Comparison of ENCODE assay signal across 8 cellular contexts in the genomic region with DNA sequence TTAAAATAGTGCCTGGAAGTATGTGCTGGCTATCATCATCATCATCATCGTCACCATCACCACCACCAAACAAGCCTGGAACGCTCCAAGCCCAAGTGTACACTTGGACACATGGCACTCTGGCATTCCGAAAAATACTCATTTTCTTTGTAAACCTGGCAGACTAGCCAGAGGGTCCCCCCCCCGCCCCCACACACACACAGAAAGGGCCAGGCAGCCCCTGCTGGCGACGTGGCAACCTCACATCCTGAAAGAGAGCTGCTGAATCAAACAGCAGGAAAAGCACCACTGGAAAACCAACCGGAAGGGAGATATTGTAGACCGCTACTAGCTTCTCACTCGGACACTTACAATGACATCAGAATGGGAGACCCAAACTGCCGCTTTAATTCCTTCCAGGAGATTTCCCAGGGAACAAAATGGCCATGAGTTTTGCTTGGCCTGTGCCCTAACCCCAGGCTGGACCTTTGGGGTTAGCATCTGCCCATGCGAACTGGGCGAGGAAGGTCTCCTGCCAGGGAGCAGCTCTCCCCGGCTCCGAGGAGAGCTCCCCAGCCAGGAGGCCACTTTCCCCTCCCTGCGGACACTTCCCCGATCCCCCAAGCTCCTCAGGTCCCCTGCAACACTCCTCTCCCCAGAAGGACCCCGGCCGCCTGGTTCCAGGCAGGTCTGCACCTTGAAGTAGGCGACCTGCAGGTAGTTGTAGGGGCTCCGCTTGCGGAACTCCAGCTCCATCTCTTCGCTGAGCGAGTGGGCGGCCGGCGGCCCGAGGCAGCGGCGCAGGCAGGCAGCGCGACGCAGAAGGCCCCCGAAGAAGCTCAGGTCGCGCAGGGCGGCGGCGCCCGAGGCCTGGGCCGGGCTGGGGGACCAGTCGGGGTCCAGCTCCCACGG. TPM values are rescaled to one million over a fixed set of nuclear protein-coding genes. Genes with fewer than 3 reads are reported as not detected.
DNase-seq lines count a peak whose midpoint lies in the region; ATAC-seq and TF ChIP-seq lines count a peak whose summit lies in the region.

No MANE protein-coding gene starts in this region.

- peaks cover 53% of the 10 kb centered on the region for H3K4me1 ChIP-seq in BLaER1
- H3K4me1 ChIP-seq in fibroblast of lung (ENCODE audit: control insufficient read depth, extremely low read depth, insufficient read depth, low read length), result peaks cover 2% of the 10 kb centered on the region
- peaks cover 12 to 42% of the 10 kb centered on the region in 2 donors for H3K4me1 ChIP-seq in thoracic aorta (ENCODE audit: control insufficient read depth in 1 of 2, low read depth in 2 of 2)

- H3K4me1 Mint-ChIP-seq in activated CD4-positive, alpha-beta memory T cell treated with anti-CD3 and anti-CD28 coated beads, Interleukin-2, amount 10 ng/mL, durations not matched to agents 7 days and 5 days, result peaks cover 35% of the 10 kb centered on the region
- peaks cover 26% of the 10 kb centered on the region for H3K4me1 Mint-ChIP-seq in nephron progenitor cell

- peaks cover 38% of the 10 kb centered on the region for H3K36me3 ChIP-seq in BLaER1
- H3K36me3 ChIP-seq in fibroblast of lung (ENCODE audit: control insufficient read depth, insufficient read depth, low read length), result peaks cover 2% of the 10 kb centered on the region
- no peaks in the 10 kb centered on the region for H3K36me3 ChIP-seq in thoracic aorta

- ATAC-seq in GM18870 (IDR thresholded peaks at IDR 0.05; ENCODE audit: unreplicated experiment) (peak; percentile 18), HG03139 (IDR thresholded peaks at IDR 0.05; ENCODE audit: unreplicated experiment) (peak; percentile 12), thoracic aorta (ENCODE audit: insufficient number of reproducible peaks, low FRiP score, low read depth) (no peak)

- CTCF ChIA-PET in activated CD4-positive, alpha-beta memory T cell treated with anti-CD3 and anti-CD28 coated beads, Interleukin-2, amount 10 ng/mL, durations not matched to agents 7 days and 5 days (lab: Charles Lee), result interaction anchor here (0.6 to 3.8 kb wide), 22 partner anchors 8 to 1948 kb away, joined by 3 to 29 read pairs (median 5); partner anchors contain the start of genes CCDC30, CFAP57, EBNA1BP2 and PPIH

- H3K4me2 ChIP-seq in BLaER1 (peak overlapping the region; percentile 86), fibroblast of lung (ENCODE audit: extremely low read depth, insufficient read depth, low read length) (peak overlapping the region; percentile 95)

- H3K79me2 ChIP-seq in fibroblast of lung (ENCODE audit: control insufficient read depth, insufficient read depth, low read length), result peaks cover 60% of the 10 kb centered on the region

- H3K4me3 ChIP-seq in BLaER1 (peak overlapping the region; percentile 98), fibroblast of lung (replicated peaks in 1 of 4; ENCODE audit: control extremely low read depth in 1 of 4, insufficient read depth in 1 of 4, low read depth in 3 of 4, low read length in 4 of 4) (peak overlapping the region; percentile 63 to 98 (median 90)), thoracic aorta (peak overlapping the region; percentile 93)

- H3K9me3 ChIP-seq in BLaER1 (no peaks in the 10 kb centered on the region), fibroblast of lung (ENCODE audit: control insufficient read depth, insufficient read depth, low read depth, low read length) (no peaks in the 10 kb centered on the region), thoracic aorta (no peaks in the 10 kb centered on the region)

- peak overlapping the region; percentile 86 for H3K27ac ChIP-seq in BLaER1
- H3K27ac ChIP-seq in fibroblast of lung (ENCODE audit: insufficient read depth, low read length), result peak overlapping the region; percentile 89
- H3K27ac ChIP-seq in thoracic aorta, result peak overlapping the region; percentile 81 to 87

- peak overlapping the region; percentile 80 for H2AFZ ChIP-seq in fibroblast of lung (ENCODE audit: low read length)

- H3K27me3 ChIP-seq in BLaER1 (no peaks in the 10 kb centered on the region), fibroblast of lung (ENCODE audit: control insufficient read depth, insufficient read depth, low read length) (no peaks in the 10 kb centered on the region), thoracic aorta (replicated peaks; ENCODE audit: insufficient read depth) (no peaks in the 10 kb centered on the region)

- H4K20me1 ChIP-seq in BLaER1 (peaks cover 41% of the 10 kb centered on the region), fibroblast of lung (ENCODE audit: control insufficient read depth, extremely low read depth, insufficient read depth, low read length) (peaks cover 4% of the 10 kb centered on the region)

- POLR2A ChIA-PET in activated CD4-positive, alpha-beta memory T cell treated with anti-CD3 and anti-CD28 coated beads, Interleukin-2, amount 10 ng/mL, durations not matched to agents 7 days and 5 days (lab: Charles Lee), result interaction anchor here (0.6 to 4.1 kb wide), 34 partner anchors 8 to 884 kb away, joined by 3 to 55 read pairs (median 5); partner anchors contain the start of genes CFAP57, CLDN19, EBNA1BP2 and ELOVL1

- TF ChIP-seq CTCF in fibroblast of lung (conservative IDR thresholded peaks at IDR 0.05 in 1 of 2, IDR thresholded peaks at IDR 0.05 in 1 of 2; ENCODE audit: low read depth in 1 of 2, low read length in 2 of 2) (peak; percentile 60 to 66), nephron progenitor cell (IDR thresholded peaks at IDR 0.05) (peak; percentile 45), thoracic aorta (IDR thresholded peaks at IDR 0.05) (peak; percentile 52)

- H3K9ac ChIP-seq in BLaER1 (peak overlapping the region; percentile 94), fibroblast of lung (ENCODE audit: insufficient read depth, low read length) (peak overlapping the region; percentile 81)

- no peaks in the 10 kb centered on the region for H3K9me3 Mint-ChIP-seq in activated CD4-positive, alpha-beta memory T cell treated with anti-CD3 and anti-CD28 coated beads, Interleukin-2, amount 10 ng/mL, durations not matched to agents 7 days and 5 days
- no peaks in the 10 kb centered on the region for H3K9me3 Mint-ChIP-seq in nephron progenitor cell

- H3K27ac Mint-ChIP-seq in activated CD4-positive, alpha-beta memory T cell treated with anti-CD3 and anti-CD28 coated beads, Interleukin-2, amount 10 ng/mL, durations not matched to agents 7 days and 5 days, result no peak overlapping the region
- no peak overlapping the region for H3K27ac Mint-ChIP-seq in nephron progenitor cell

- peak; percentile 27 for DNase-seq in NCI-H446 treated with DMSO at 0.1 percent for 48 hours (lab: John Stamatoyannopoulos, UW)
- peak; percentile 31 for DNase-seq in activated CD4-positive, alpha-beta memory T cell treated with anti-CD3 and anti-CD28 coated beads, Interleukin-2, amount 10 ng/mL, durations not matched to agents 7 days and 5 days
- peak; percentile 82 to 84 for DNase-seq in fibroblast of lung (ENCODE audit: low read depth in 2 of 2)
- peak; percentile 61 for DNase-seq in nephron progenitor cell
- DNase-seq in thoracic aorta (ENCODE audit: low spot score), result no peak

- H3K36me3 Mint-ChIP-seq in activated CD4-positive, alpha-beta memory T cell treated with anti-CD3 and anti-CD28 coated beads, Interleukin-2, amount 10 ng/mL, durations not matched to agents 7 days and 5 days (ENCODE audit: low read depth), result peaks cover 24% of the 10 kb centered on the region
- H3K36me3 Mint-ChIP-seq in nephron progenitor cell (ENCODE audit: low read depth), result peaks cover 34% of the 10 kb centered on the region

- no peak overlapping the region for H3K4me3 Mint-ChIP-seq in activated CD4-positive, alpha-beta memory T cell treated with anti-CD3 and anti-CD28 coated beads, Interleukin-2, amount 10 ng/mL, durations not matched to agents 7 days and 5 days
- no peak overlapping the region for H3K4me3 Mint-ChIP-seq in nephron progenitor cell

- H3K27me3 Mint-ChIP-seq in activated CD4-positive, alpha-beta memory T cell treated with anti-CD3 and anti-CD28 coated beads, Interleukin-2, amount 10 ng/mL, durations not matched to agents 7 days and 5 days, result no peaks in the 10 kb centered on the region
- no peaks in the 10 kb centered on the region for H3K27me3 Mint-ChIP-seq in nephron progenitor cell (ENCODE audit: low read depth, poor library complexity)

RNA-seq across cellular contexts. Expression of gene P3H1, which starts 0.8 kb away (rescaled TPM):
- total RNA-seq in activated CD4-positive, alpha-beta memory T cell treated with anti-CD3 and anti-CD28 coated beads, Interleukin-2, amount 10 ng/mL, durations not matched to agents 7 days and 5 days, result 10 to 100 TPM; 40.1 to 43.3 TPM
- 56.8 and 68.5 TPM in 2 replicates for total RNA-seq in fibroblast of lung
- polyA plus RNA-seq in fibroblast of lung, result 87.6 and 108 TPM in 2 replicates
- polyA plus RNA-seq in fibroblast of lung (2012), result 73.6 and 85.4 TPM in 2 replicates
- polyA minus RNA-seq in fibroblast of lung (ENCODE audit: low replicate concordance), result 176 and 246 TPM in 2 replicates
- 10 to 100 TPM; 42.9 to 47.6 TPM for total RNA-seq in thoracic aorta

RNA-seq across cellular contexts. Expression of gene C1orf50, which starts 1.0 kb away (rescaled TPM):
- 1 to 10 TPM; 7.1 to 7.2 TPM for total RNA-seq in activated CD4-positive, alpha-beta memory T cell treated with anti-CD3 and anti-CD28 coated beads, Interleukin-2, amount 10 ng/mL, durations not matched to agents 7 days and 5 days
- 4.4 and 5.9 TPM in 2 replicates for total RNA-seq in fibroblast of lung
- 7.8 and 9.5 TPM in 2 replicates for polyA plus RNA-seq in fibroblast of lung
- 2.9 and 3.0 TPM in 2 replicates for polyA plus RNA-seq in fibroblast of lung (2012)
- polyA minus RNA-seq in fibroblast of lung (ENCODE audit: low replicate concordance), result 1.4 and 1.9 TPM in 2 replicates
- 1 to 10 TPM; 4.1 to 4.3 TPM for total RNA-seq in thoracic aorta

RNA-seq across cellular contexts. Expression of gene TMEM269, which starts 18.7 kb away (rescaled TPM):
- not detected for total RNA-seq in activated CD4-positive, alpha-beta memory T cell treated with anti-CD3 and anti-CD28 coated beads, Interleukin-2, amount 10 ng/mL, durations not matched to agents 7 days and 5 days
- total RNA-seq in fibroblast of lung (0.17 TPM in 1 of 2 replicates, not detected in the other), thoracic aorta (under 1 TPM; 0.27 to 0.35 TPM)
- 0.06 and 0.10 TPM in 2 replicates for polyA plus RNA-seq in fibroblast of lung
- 0.03 TPM in 1 of 2 replicates, not detected in the other for polyA plus RNA-seq in fibroblast of lung (2012)
- polyA minus RNA-seq in fibroblast of lung (ENCODE audit: low replicate concordance), result not detected in 2 replicates

RNA-seq across cellular contexts. Expression of gene CLDN19, which starts 26.0 kb away (rescaled TPM):
- not detected for total RNA-seq in activated CD4-positive, alpha-beta memory T cell treated with anti-CD3 and anti-CD28 coated beads, Interleukin-2, amount 10 ng/mL, durations not matched to agents 7 days and 5 days
- total RNA-seq in fibroblast of lung (not detected in 2 replicates), thoracic aorta (under 1 TPM; 0.14 to 0.49 TPM)
- not detected in 2 replicates for polyA plus RNA-seq in fibroblast of lung
- polyA plus RNA-seq in fibroblast of lung (2012), result not detected in 2 replicates
- polyA minus RNA-seq in fibroblast of lung (ENCODE audit: low replicate concordance), result not detected in 2 replicates

RNA-seq across cellular contexts. Expression of gene ERMAP, which starts 50.8 kb away (rescaled TPM):
- 1 to 10 TPM; 5.0 to 5.9 TPM for total RNA-seq in activated CD4-positive, alpha-beta memory T cell treated with anti-CD3 and anti-CD28 coated beads, Interleukin-2, amount 10 ng/mL, durations not matched to agents 7 days and 5 days
- 17.2 and 37.2 TPM in 2 replicates for total RNA-seq in fibroblast of lung
- polyA plus RNA-seq in fibroblast of lung, result 16.3 and 19.4 TPM in 2 replicates
- polyA plus RNA-seq in fibroblast of lung (2012), result 8.3 and 9.4 TPM in 2 replicates
- 11.4 and 13.2 TPM in 2 replicates for polyA minus RNA-seq in fibroblast of lung (ENCODE audit: low replicate concordance)
- 10 to 100 TPM in 1 of 2 donors, 1 to 10 TPM in 1; 7.0 to 18.0 TPM for total RNA-seq in thoracic aorta
